Comparison of ENCODE assay signal across 16 cellular contexts in the genomic region with DNA sequence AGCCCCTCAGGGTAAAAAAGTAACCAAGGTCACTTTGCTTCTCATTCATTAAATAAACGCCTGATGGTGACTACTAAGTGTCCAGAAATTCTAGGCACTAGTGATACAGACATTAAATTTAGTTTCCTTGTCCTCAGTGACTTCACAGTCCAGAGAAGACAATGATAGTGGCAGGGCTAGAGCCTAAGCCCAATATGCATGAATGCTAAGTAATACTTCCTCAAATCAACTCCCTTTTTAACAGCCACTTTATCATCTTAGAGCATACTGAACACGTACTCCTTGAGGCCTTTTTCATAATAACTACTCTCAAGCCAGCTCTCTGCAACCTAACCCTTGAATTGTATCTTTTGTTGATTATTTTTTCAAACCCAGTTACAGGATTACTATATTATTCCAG.
"Had no signal": no experiment of that assay in that cellular context is flagged by ENCODE, and none has a peak within 500 bp of the region (broad histone marks: within the 10 kb centered on the region; RNA-seq: fewer than 3 reads in every experiment).

No MANE protein-coding gene starts in this region.

- H3K27me3 Mint-ChIP-seq: activated naive CD8-positive, alpha-beta T cell treated with anti-CD3 and anti-CD28 coated beads for 36 hours; activated T-cell treated with anti-CD3 and anti-CD28 coated beads, Interleukin-2, amount 50 U/mL, for 24 hours; brain; natural killer cell treated with Interleukin-12 subunit alpha and Interleukin-12 subunit beta and Interleukin-15 and Interleukin-18, amount 100 ng/mL, for 72 hours; stimulated activated memory B cell treated with anti-CD40 and anti-IgM and Interleukin-4, amounts not matched to agents 10 μg/mL and 1 μg/mL and 100 μg/mL, for 72 hours had no signal

- H3K27ac Mint-ChIP-seq: activated naive CD8-positive, alpha-beta T cell treated with anti-CD3 and anti-CD28 coated beads for 36 hours; brain had no signal

- DNase-seq: activated CD4-positive, alpha-beta T cell treated with anti-CD3 and anti-CD28 coated beads, Interleukin-2, amount 50 U/mL, for 4 hours; activated CD4-positive, CD25-positive, alpha-beta regulatory T cell treated with anti-CD3 and anti-CD28 coated beads, Interleukin-2, amount 50 U/mL, for 72 hours; activated effector memory CD4-positive, alpha-beta T cell treated with Interleukin-2 at 50 U/mL for 16 hours; activated naive CD8-positive, alpha-beta T cell treated with anti-CD3 and anti-CD28 coated beads for 36 hours; activated T-cell treated with anti-CD3 and anti-CD28 coated beads, Interleukin-2, amount 50 U/mL, for 24 hours; central memory CD4-positive, alpha-beta T cell; islet precursor cell; nucleus accumbens; posterior cingulate gyrus; T-helper 2 cell had no signal

- H3K4me3 ChIP-seq: coronary artery, esophagus muscularis mucosa, hepatocyte had no signal

- H3K4me3 Mint-ChIP-seq: activated naive CD8-positive, alpha-beta T cell treated with anti-CD3 and anti-CD28 coated beads for 36 hours; activated T-cell treated with anti-CD3 and anti-CD28 coated beads, Interleukin-2, amount 50 U/mL, for 24 hours; brain; natural killer cell treated with Interleukin-12 subunit alpha and Interleukin-12 subunit beta and Interleukin-15 and Interleukin-18, amount 100 ng/mL, for 72 hours; stimulated activated memory B cell treated with anti-CD40 and anti-IgM and Interleukin-4, amounts not matched to agents 10 μg/mL and 1 μg/mL and 100 μg/mL, for 72 hours had no signal

- H3K36me3 Mint-ChIP-seq: natural killer cell treated with Interleukin-12 subunit alpha and Interleukin-12 subunit beta and Interleukin-15 and Interleukin-18, amount 100 ng/mL, for 72 hours had no signal

- ATAC-seq: natural killer cell treated with Interleukin-12 subunit alpha and Interleukin-12 subunit beta and Interleukin-15 and Interleukin-18, amount 100 ng/mL, for 72 hours; stimulated activated memory B cell treated with anti-CD40 and anti-IgM and Interleukin-4, amounts not matched to agents 10 μg/mL and 1 μg/mL and 100 μg/mL, for 72 hours had no signal

- H3K9me3 Mint-ChIP-seq: activated naive CD8-positive, alpha-beta T cell treated with anti-CD3 and anti-CD28 coated beads for 36 hours; activated T-cell treated with anti-CD3 and anti-CD28 coated beads, Interleukin-2, amount 50 U/mL, for 24 hours; brain; natural killer cell treated with Interleukin-12 subunit alpha and Interleukin-12 subunit beta and Interleukin-15 and Interleukin-18, amount 100 ng/mL, for 72 hours; stimulated activated memory B cell treated with anti-CD40 and anti-IgM and Interleukin-4, amounts not matched to agents 10 μg/mL and 1 μg/mL and 100 μg/mL, for 72 hours had no signal
